19 cellular contexts compared by ENCODE assay signal in genomic region chr10:77548157-77548556, GRCh38.
DNase-seq lines count a peak whose midpoint lies in the region; ATAC-seq, FAIRE-seq and TF ChIP-seq lines count a peak whose summit lies in the region.
"Had no signal": no experiment of that assay in that cellular context is flagged by ENCODE, and none has a peak within 500 bp of the region (broad histone marks: within the 10 kb centered on the region; RNA-seq: fewer than 3 reads in every experiment).

No MANE protein-coding gene starts in this region.

- no peak overlapping the region for H3K27ac ChIP-seq in Peyer's patch
- H3K27ac ChIP-seq in gastrocnemius medialis: peak overlapping the region; percentile 79 to 93 (median 88)
- H3K27ac ChIP-seq in kidney (ENCODE audit: low read depth in 2 of 2, low read length in 2 of 2): no peak overlapping the region
- no peak overlapping the region for H3K27ac ChIP-seq in brain microvascular endothelial cell

- H3K36me3 ChIP-seq in Peyer's patch (no peaks in the 10 kb centered on the region), gastrocnemius medialis (no peaks in the 10 kb centered on the region), kidney (ENCODE audit: control insufficient read depth in 1 of 2, insufficient read depth in 2 of 2, low read length in 2 of 2) (no peaks in the 10 kb centered on the region), brain microvascular endothelial cell (replicated peaks) (no peaks in the 10 kb centered on the region)

- DNase-seq in DMS 273 treated with DMSO at 0.1 percent for 48 hours (lab: John Stamatoyannopoulos, UW) (peak; percentile 29), Peyer's patch (peak in 2 of 3 donors; percentile 66 to 70), left colon (peak; percentile 68 to 75), gastrocnemius medialis (peak; percentile 96 to 99), kidney (no peak), brain microvascular endothelial cell (no peak), NCI-H526 (lab: John Stamatoyannopoulos, UW) (no peak)
- DNase-seq: ACHN; CD4-positive, CD25-positive, alpha-beta regulatory T cell; HCEC 1CT; KG1; MM.1S; NCI-H1105 treated with DMSO at 0.1 percent for 48 hours; NCI-H187 treated with DMSO at 0.1 percent for 48 hours; NCI-H510A treated with DMSO at 0.1 percent for 48 hours; SK-N-SH had no signal

- in situ Hi-C loops in gastrocnemius medialis (cut with MboI; ENCODE audit: low sequenced_read_pairs in 4 of 4): no loop called here
- in situ Hi-C loops in brain microvascular endothelial cell (cut with HindIII; ENCODE audit: low pct_ligation_motif_present, low sequenced_read_pairs): no loop called here

- H3K9ac ChIP-seq in kidney (ENCODE audit: low read length in 2 of 2): no peak overlapping the region
- H3K9ac ChIP-seq: SK-N-SH had no signal

- FAIRE-seq in kidney (lab: Jason Lieb, UNC): no peak
- FAIRE-seq: GM18507 had no signal

- ATAC-seq in left colon (peak; percentile 99), gastrocnemius medialis (peak; percentile 87 to 89), GM21825 (IDR thresholded peaks at IDR 0.05; ENCODE audit: unreplicated experiment) (no peak)
- ATAC-seq: Right ventricle myocardium inferior had no signal

- H3K4me3 ChIP-seq in Peyer's patch (no peak overlapping the region), gastrocnemius medialis (no peak overlapping the region), kidney (ENCODE audit: low read length in 2 of 2) (no peak overlapping the region), brain microvascular endothelial cell (ENCODE audit: low read depth, low read length) (no peak overlapping the region)

- no peaks in the 10 kb centered on the region for H3K9me3 ChIP-seq in Peyer's patch
- H3K9me3 ChIP-seq in gastrocnemius medialis: no peaks in the 10 kb centered on the region
- H3K9me3 ChIP-seq in kidney (ENCODE audit: control insufficient read depth in 1 of 2, low read length in 2 of 2): no peaks in the 10 kb centered on the region
- H3K9me3 ChIP-seq: SK-N-SH had no signal

- TF ChIP-seq POLR2A in Peyer's patch (IDR thresholded peaks at IDR 0.05) (no peak), gastrocnemius medialis (IDR thresholded peaks at IDR 0.05) (peak in 1 of 2 donors; percentile 42)

- H3K4me1 ChIP-seq in Peyer's patch (no peaks in the 10 kb centered on the region), gastrocnemius medialis (peaks cover 56 to 57% of the 10 kb centered on the region in 2 donors), kidney (ENCODE audit: control insufficient read depth in 1 of 2, insufficient read depth in 1 of 2, low read depth in 1 of 2, low read length in 2 of 2) (no peaks in the 10 kb centered on the region)

- intact Hi-C loops in left colon (cut with DNase I, micrococcal nuclease) (no loop called here), gastrocnemius medialis (cut with DNase I; ENCODE audit: low total_unique reads) (loop anchor here (2.0 to 5.0 kb wide), 3 partner anchors 39 to 89 kb away; partner anchors contain the start of gene KCNMA1), kidney (cut with DNase I) (no loop called here)

- H3K27me3 ChIP-seq in Peyer's patch (no peaks in the 10 kb centered on the region), gastrocnemius medialis (no peaks in the 10 kb centered on the region), brain microvascular endothelial cell (replicated peaks) (no peaks in the 10 kb centered on the region)

- TF ChIP-seq CTCF in Peyer's patch (IDR thresholded peaks at IDR 0.05) (no peak), gastrocnemius medialis (IDR thresholded peaks at IDR 0.05 in 4 of 5, conservative IDR thresholded peaks at IDR 0.05 in 1 of 5) (no peak), kidney (IDR thresholded peaks at IDR 0.05; ENCODE audit: borderline replicate concordance, extremely low read depth, insufficient read depth) (no peak), brain microvascular endothelial cell (IDR thresholded peaks at IDR 0.05; ENCODE audit: low read depth, low read length, missing control alignments) (no peak)

Comparison
In these comparisons a context has a peak if more than half of its experiments do, and no peak if none do; other contexts are left out.
1. DNase-seq: peak in DMS 273 treated with DMSO at 0.1 percent for 48 hours (single experiment), Peyer's patch (2 of 3), left colon (2 of 2) and gastrocnemius medialis (2 of 2); none in kidney (single experiment), brain microvascular endothelial cell (single experiment) and NCI-H526 (0 of 2).
2. H3K27ac ChIP-seq: peak in gastrocnemius medialis (4 of 4); none in Peyer's patch (0 of 4), kidney (0 of 2) and brain microvascular endothelial cell (single experiment).